ENCODE assay signal across 13 cellular contexts in the genomic region with DNA sequence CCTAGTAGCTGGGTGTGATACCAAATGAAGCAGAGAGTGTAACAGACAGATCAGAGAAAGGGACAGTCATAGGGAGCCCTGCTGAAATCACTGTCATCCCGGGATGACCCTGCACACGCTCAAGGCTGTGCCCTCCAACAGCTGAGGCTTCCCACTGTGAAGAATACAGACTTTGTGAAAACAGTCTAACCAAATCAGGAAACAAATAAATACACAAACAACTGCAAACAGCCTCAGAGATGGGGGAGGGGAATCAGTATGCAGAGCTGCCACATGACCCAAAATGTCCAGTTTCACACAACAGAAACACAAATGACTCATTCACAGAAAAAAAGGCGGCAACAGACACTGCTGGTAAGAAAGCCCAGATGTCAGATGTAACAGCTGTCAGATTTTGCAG.
DNase-seq lines count a peak whose midpoint lies in the region; ATAC-seq, FAIRE-seq and TF ChIP-seq lines count a peak whose summit lies in the region.
"Had no signal": no experiment of that assay in that cellular context is flagged by ENCODE, and none has a peak within 500 bp of the region (broad histone marks: within the 10 kb centered on the region; RNA-seq: fewer than 3 reads in every experiment).

No MANE protein-coding gene starts in this region.

- FAIRE-seq in GM19239 (lab: Jason Lieb, UNC) = no peak
- FAIRE-seq: GM12892, pancreas had no signal

- H3K27ac Mint-ChIP-seq in osteocyte (ENCODE audit: unreplicated experiment) = no peak overlapping the region
- H3K27ac Mint-ChIP-seq: dendritic cell treated with granulocyte-macrophage colony-stimulating factor and Interleukin-4, amounts not matched to agents 40 ng/mL and 50 ng/mL, for 4 days had no signal

- DNase-seq in DMS 273 (lab: John Stamatoyannopoulos, UW; ENCODE audit: unreplicated experiment) = peak; percentile 51
- DNase-seq in anterior cingulate cortex (lab: John Stamatoyannopoulos, UW) = peak in 35 of 58 donors; percentile 6 to 86 (median 43)
- peak; percentile 6 for DNase-seq in left cardiac atrium
- DNase-seq in sciatic nerve (ENCODE audit: low spot score) = no peak
- DNase-seq in activated T-cell treated with anti-CD3 and anti-CD28 coated beads for 4 hours = no peak
- DNase-seq in osteocyte (ENCODE audit: extremely low spot score, unreplicated experiment) = no peak
- no peak for DNase-seq in GM19239 (ENCODE audit: insufficient read length, low spot score)
- no peak for DNase-seq in RKO (ENCODE audit: low spot score)
- DNase-seq: COR-L47, PC-9 had no signal

- no peaks in the 10 kb centered on the region for H3K27me3 Mint-ChIP-seq in osteocyte (ENCODE audit: unreplicated experiment)

- no peaks in the 10 kb centered on the region for H3K4me1 Mint-ChIP-seq in osteocyte (ENCODE audit: unreplicated experiment)

- no peaks in the 10 kb centered on the region for H3K36me3 Mint-ChIP-seq in osteocyte (ENCODE audit: unreplicated experiment)

- intact Hi-C loops in left cardiac atrium (cut with DNase I) (no loop called here), sciatic nerve (cut with DNase I) (no loop called here)

- H3K4me3 Mint-ChIP-seq in osteocyte (ENCODE audit: unreplicated experiment) = no peak overlapping the region
- H3K4me3 Mint-ChIP-seq: dendritic cell treated with granulocyte-macrophage colony-stimulating factor and Interleukin-4, amounts not matched to agents 40 ng/mL and 50 ng/mL, for 4 days had no signal

- peak in 1 of 2 donors; percentile 56 for ATAC-seq in left cardiac atrium
- ATAC-seq in sciatic nerve = peak; percentile 58

- peaks cover 42% of the 10 kb centered on the region for H3K9me3 Mint-ChIP-seq in osteocyte (ENCODE audit: unreplicated experiment)

- no peak for TF ChIP-seq CTCF in osteocyte (IDR thresholded peaks at IDR 0.05)

Comparison
In these comparisons a context has a peak if more than half of its experiments do, and no peak if none do; other contexts are left out.
1. DNase-seq: peak in DMS 273 (single experiment), anterior cingulate cortex (35 of 58) and left cardiac atrium (single experiment); none in sciatic nerve (single experiment), activated T-cell treated with anti-CD3 and anti-CD28 coated beads for 4 hours (single experiment), osteocyte (single experiment), GM19239 (single experiment) and RKO (single experiment).